Comparison of ENCODE assay signal across 1 cellular context in genomic region chr1:153946622-153947246, GRCh38.
TF ChIP-seq lines count a peak whose summit lies in the region.

Gene DENND4B (minus strand): TSS chr1:153946718. CDS start chr1:153944374, 2,344 bp downstream.

TF ChIP-seq in HepG2, 621 proteins besides CTCF, POLR2A, EP300 and RAD21 (continued from another document and continues in another):
- TF ChIP-seq, protein P1, sequence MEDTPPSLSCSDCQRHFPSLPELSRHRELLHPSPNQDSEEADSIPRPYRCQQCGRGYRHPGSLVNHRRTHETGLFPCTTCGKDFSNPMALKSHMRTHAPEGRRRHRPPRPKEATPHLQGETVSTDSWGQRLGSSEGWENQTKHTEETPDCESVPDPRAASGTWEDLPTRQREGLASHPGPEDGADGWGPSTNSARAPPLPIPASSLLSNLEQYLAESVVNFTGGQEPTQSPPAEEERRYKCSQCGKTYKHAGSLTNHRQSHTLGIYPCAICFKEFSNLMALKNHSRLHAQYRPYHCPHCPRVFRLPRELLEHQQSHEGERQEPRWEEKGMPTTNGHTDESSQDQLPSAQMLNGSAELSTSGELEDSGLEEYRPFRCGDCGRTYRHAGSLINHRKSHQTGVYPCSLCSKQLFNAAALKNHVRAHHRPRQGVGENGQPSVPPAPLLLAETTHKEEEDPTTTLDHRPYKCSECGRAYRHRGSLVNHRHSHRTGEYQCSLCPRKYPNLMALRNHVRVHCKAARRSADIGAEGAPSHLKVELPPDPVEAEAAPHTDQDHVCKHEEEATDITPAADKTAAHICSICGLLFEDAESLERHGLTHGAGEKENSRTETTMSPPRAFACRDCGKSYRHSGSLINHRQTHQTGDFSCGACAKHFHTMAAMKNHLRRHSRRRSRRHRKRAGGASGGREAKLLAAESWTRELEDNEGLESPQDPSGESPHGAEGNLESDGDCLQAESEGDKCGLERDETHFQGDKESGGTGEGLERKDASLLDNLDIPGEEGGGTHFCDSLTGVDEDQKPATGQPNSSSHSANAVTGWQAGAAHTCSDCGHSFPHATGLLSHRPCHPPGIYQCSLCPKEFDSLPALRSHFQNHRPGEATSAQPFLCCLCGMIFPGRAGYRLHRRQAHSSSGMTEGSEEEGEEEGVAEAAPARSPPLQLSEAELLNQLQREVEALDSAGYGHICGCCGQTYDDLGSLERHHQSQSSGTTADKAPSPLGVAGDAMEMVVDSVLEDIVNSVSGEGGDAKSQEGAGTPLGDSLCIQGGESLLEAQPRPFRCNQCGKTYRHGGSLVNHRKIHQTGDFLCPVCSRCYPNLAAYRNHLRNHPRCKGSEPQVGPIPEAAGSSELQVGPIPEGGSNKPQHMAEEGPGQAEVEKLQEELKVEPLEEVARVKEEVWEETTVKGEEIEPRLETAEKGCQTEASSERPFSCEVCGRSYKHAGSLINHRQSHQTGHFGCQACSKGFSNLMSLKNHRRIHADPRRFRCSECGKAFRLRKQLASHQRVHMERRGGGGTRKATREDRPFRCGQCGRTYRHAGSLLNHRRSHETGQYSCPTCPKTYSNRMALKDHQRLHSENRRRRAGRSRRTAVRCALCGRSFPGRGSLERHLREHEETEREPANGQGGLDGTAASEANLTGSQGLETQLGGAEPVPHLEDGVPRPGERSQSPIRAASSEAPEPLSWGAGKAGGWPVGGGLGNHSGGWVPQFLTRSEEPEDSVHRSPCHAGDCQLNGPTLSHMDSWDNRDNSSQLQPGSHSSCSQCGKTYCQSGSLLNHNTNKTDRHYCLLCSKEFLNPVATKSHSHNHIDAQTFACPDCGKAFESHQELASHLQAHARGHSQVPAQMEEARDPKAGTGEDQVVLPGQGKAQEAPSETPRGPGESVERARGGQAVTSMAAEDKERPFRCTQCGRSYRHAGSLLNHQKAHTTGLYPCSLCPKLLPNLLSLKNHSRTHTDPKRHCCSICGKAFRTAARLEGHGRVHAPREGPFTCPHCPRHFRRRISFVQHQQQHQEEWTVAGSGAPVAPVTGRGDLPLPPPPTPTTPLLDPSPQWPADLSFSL (CRISPR knock-in tag; IDR thresholded peaks at IDR 0.05) = no peak
- TF ChIP-seq RNF219 (CRISPR knock-in tag; IDR thresholded peaks at IDR 0.05) = no peak
- TF ChIP-seq ZSCAN5A (CRISPR knock-in tag; IDR thresholded peaks at IDR 0.05; ENCODE audit: borderline replicate concordance) = no peak
- TF ChIP-seq ZNF574 (CRISPR knock-in tag; IDR thresholded peaks at IDR 0.05) = peak; percentile 98
- TF ChIP-seq, protein P2, sequence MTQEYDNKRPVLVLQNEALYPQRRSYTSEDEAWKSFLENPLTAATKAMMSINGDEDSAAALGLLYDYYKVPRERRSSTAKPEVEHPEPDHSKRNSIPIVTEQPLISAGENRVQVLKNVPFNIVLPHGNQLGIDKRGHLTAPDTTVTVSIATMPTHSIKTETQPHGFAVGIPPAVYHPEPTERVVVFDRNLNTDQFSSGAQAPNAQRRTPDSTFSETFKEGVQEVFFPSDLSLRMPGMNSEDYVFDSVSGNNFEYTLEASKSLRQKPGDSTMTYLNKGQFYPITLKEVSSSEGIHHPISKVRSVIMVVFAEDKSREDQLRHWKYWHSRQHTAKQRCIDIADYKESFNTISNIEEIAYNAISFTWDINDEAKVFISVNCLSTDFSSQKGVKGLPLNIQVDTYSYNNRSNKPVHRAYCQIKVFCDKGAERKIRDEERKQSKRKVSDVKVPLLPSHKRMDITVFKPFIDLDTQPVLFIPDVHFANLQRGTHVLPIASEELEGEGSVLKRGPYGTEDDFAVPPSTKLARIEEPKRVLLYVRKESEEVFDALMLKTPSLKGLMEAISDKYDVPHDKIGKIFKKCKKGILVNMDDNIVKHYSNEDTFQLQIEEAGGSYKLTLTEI (CRISPR knock-in tag; conservative IDR thresholded peaks at IDR 0.05) = no peak
- TF ChIP-seq, protein P3, sequence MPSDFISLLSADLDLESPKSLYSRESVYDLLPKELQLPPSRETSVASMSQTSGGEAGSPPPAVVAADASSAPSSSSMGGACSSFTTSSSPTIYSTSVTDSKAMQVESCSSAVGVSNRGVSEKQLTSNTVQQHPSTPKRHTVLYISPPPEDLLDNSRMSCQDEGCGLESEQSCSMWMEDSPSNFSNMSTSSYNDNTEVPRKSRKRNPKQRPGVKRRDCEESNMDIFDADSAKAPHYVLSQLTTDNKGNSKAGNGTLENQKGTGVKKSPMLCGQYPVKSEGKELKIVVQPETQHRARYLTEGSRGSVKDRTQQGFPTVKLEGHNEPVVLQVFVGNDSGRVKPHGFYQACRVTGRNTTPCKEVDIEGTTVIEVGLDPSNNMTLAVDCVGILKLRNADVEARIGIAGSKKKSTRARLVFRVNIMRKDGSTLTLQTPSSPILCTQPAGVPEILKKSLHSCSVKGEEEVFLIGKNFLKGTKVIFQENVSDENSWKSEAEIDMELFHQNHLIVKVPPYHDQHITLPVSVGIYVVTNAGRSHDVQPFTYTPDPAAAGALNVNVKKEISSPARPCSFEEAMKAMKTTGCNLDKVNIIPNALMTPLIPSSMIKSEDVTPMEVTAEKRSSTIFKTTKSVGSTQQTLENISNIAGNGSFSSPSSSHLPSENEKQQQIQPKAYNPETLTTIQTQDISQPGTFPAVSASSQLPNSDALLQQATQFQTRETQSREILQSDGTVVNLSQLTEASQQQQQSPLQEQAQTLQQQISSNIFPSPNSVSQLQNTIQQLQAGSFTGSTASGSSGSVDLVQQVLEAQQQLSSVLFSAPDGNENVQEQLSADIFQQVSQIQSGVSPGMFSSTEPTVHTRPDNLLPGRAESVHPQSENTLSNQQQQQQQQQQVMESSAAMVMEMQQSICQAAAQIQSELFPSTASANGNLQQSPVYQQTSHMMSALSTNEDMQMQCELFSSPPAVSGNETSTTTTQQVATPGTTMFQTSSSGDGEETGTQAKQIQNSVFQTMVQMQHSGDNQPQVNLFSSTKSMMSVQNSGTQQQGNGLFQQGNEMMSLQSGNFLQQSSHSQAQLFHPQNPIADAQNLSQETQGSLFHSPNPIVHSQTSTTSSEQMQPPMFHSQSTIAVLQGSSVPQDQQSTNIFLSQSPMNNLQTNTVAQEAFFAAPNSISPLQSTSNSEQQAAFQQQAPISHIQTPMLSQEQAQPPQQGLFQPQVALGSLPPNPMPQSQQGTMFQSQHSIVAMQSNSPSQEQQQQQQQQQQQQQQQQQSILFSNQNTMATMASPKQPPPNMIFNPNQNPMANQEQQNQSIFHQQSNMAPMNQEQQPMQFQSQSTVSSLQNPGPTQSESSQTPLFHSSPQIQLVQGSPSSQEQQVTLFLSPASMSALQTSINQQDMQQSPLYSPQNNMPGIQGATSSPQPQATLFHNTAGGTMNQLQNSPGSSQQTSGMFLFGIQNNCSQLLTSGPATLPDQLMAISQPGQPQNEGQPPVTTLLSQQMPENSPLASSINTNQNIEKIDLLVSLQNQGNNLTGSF (CRISPR knock-in tag; IDR thresholded peaks at IDR 0.05) = no peak
- peak; percentile 41 for TF ChIP-seq FOSL2 (CRISPR knock-in tag; IDR thresholded peaks at IDR 0.05)
- no peak for TF ChIP-seq JUND (CRISPR knock-in tag; IDR thresholded peaks at IDR 0.05)
- TF ChIP-seq, protein P4, sequence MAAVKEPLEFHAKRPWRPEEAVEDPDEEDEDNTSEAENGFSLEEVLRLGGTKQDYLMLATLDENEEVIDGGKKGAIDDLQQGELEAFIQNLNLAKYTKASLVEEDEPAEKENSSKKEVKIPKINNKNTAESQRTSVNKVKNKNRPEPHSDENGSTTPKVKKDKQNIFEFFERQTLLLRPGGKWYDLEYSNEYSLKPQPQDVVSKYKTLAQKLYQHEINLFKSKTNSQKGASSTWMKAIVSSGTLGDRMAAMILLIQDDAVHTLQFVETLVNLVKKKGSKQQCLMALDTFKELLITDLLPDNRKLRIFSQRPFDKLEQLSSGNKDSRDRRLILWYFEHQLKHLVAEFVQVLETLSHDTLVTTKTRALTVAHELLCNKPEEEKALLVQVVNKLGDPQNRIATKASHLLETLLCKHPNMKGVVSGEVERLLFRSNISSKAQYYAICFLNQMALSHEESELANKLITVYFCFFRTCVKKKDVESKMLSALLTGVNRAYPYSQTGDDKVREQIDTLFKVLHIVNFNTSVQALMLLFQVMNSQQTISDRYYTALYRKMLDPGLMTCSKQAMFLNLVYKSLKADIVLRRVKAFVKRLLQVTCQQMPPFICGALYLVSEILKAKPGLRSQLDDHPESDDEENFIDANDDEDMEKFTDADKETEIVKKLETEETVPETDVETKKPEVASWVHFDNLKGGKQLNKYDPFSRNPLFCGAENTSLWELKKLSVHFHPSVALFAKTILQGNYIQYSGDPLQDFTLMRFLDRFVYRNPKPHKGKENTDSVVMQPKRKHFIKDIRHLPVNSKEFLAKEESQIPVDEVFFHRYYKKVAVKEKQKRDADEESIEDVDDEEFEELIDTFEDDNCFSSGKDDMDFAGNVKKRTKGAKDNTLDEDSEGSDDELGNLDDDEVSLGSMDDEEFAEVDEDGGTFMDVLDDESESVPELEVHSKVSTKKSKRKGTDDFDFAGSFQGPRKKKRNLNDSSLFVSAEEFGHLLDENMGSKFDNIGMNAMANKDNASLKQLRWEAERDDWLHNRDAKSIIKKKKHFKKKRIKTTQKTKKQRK (IDR thresholded peaks at IDR 0.05; ENCODE audit: low read length) = no peak
- no peak for TF ChIP-seq CREB1 (IDR thresholded peaks at IDR 0.05)
- TF ChIP-seq CREB1 (CRISPR knock-in tag; IDR thresholded peaks at IDR 0.05) = no peak
- no peak for TF ChIP-seq ARNTL (CRISPR knock-in tag; IDR thresholded peaks at IDR 0.05)
- TF ChIP-seq CHCHD3 (CRISPR knock-in tag; IDR thresholded peaks at IDR 0.05) = no peak
- TF ChIP-seq HOXA5 (CRISPR knock-in tag; IDR thresholded peaks at IDR 0.05) = 0 out of 2 replicates have a peak, but pooled peaks have one; percentile 50
- no peak for TF ChIP-seq NFE2 (CRISPR knock-in tag; IDR thresholded peaks at IDR 0.05)
- TF ChIP-seq TAF1 (CRISPR knock-in tag; IDR thresholded peaks at IDR 0.05) = peak; percentile 27; the same call in 1 of the 2 replicates
- peak; percentile 54; the same call in 1 of the 2 replicates for TF ChIP-seq TFAP4 (IDR thresholded peaks at IDR 0.05; ENCODE audit: borderline replicate concordance, low read depth)
- peak; percentile 38; the same call in 1 of the 2 replicates for TF ChIP-seq YEATS4 (CRISPR knock-in tag; IDR thresholded peaks at IDR 0.05; ENCODE audit: borderline replicate concordance)
- TF ChIP-seq GATA4 (IDR thresholded peaks at IDR 0.05; ENCODE audit: borderline replicate concordance, low read depth) = no peak
- no peak for TF ChIP-seq SP4 (CRISPR knock-in tag; IDR thresholded peaks at IDR 0.05)
- no peak for TF ChIP-seq MEIS1 (CRISPR knock-in tag; IDR thresholded peaks at IDR 0.05; ENCODE audit: borderline replicate concordance)
- TF ChIP-seq ZMYM3 (CRISPR knock-in tag; IDR thresholded peaks at IDR 0.05) = no peak; the same call in 1 of the 2 replicates
- peak; percentile 59 for TF ChIP-seq STAG1 (CRISPR knock-in tag; IDR thresholded peaks at IDR 0.05)
- no peak for TF ChIP-seq ZBTB46 (CRISPR knock-in tag; IDR thresholded peaks at IDR 0.05; ENCODE audit: borderline replicate concordance)
- TF ChIP-seq ZNF225 (CRISPR knock-in tag; IDR thresholded peaks at IDR 0.05) = 0 out of 2 replicates have a peak, but pooled peaks have one; percentile 49
